Comparison of ENCODE assay signal across 12 cellular contexts in genomic region chr10:93383562-93383981, GRCh38.
DNase-seq lines count a peak whose midpoint lies in the region; ATAC-seq, FAIRE-seq and TF ChIP-seq lines count a peak whose summit lies in the region.
"Had no signal": no experiment of that assay in that cellular context is flagged by ENCODE, and none has a peak within 500 bp of the region (broad histone marks: within the 10 kb centered on the region; RNA-seq: fewer than 3 reads in every experiment).

No MANE protein-coding gene starts in this region.

- no peak; the same call in 1 of the 2 replicates for TF ChIP-seq POLR2A in H54 (IDR thresholded peaks at IDR 0.05; ENCODE audit: low read depth, low read length)
- no peak for TF ChIP-seq POLR2A in suprapubic skin (IDR thresholded peaks at IDR 0.05)

- H3K4me1 ChIP-seq in adipocyte (ENCODE audit: control insufficient read depth, insufficient read depth, low read length): peaks cover 52% of the 10 kb centered on the region
- H3K4me1 ChIP-seq in left ventricle myocardium inferior: peaks cover 22% of the 10 kb centered on the region
- H3K4me1 ChIP-seq in suprapubic skin: peaks cover 27% of the 10 kb centered on the region

- peak overlapping the region; percentile 27 for H3K9ac ChIP-seq in adipocyte (ENCODE audit: low read length)

- TF ChIP-seq CTCF in left ventricle myocardium inferior (IDR thresholded peaks at IDR 0.05; ENCODE audit: borderline replicate concordance): no peak
- TF ChIP-seq CTCF in suprapubic skin (IDR thresholded peaks at IDR 0.05): no peak

- H3K4me3 ChIP-seq in adipocyte (ENCODE audit: low read length) (no peak overlapping the region), left ventricle myocardium inferior (no peak overlapping the region), suprapubic skin (no peak overlapping the region)
- H3K4me3 ChIP-seq: upper lobe of left lung had no signal

- no peaks in the 10 kb centered on the region for H3K27me3 ChIP-seq in adipocyte (replicated peaks; ENCODE audit: control insufficient read depth, insufficient read depth, low read length)
- H3K27me3 ChIP-seq in left ventricle myocardium inferior (ENCODE audit: low read depth): no peaks in the 10 kb centered on the region
- H3K27me3 ChIP-seq in suprapubic skin: no peaks in the 10 kb centered on the region
- H3K27me3 ChIP-seq: upper lobe of left lung had no signal

- H3K27me3 Mint-ChIP-seq in stimulated activated naive B cell treated with anti-CD40 and anti-IgM and Interleukin-4, amounts not matched to agents 10 μg/mL and 1 μg/mL and 100 μg/mL, for 72 hours: no peaks in the 10 kb centered on the region
- no peaks in the 10 kb centered on the region for H3K27me3 Mint-ChIP-seq in activated T-helper 17 cell treated with anti-CD3 and anti-CD28 coated beads, Interleukin-2, amount 50 U/mL, for 72 hours

- no peak overlapping the region for H3K27ac Mint-ChIP-seq in stimulated activated naive B cell treated with anti-CD40 and anti-IgM and Interleukin-4, amounts not matched to agents 10 μg/mL and 1 μg/mL and 100 μg/mL, for 72 hours
- H3K27ac Mint-ChIP-seq in activated T-helper 17 cell treated with anti-CD3 and anti-CD28 coated beads, Interleukin-2, amount 50 U/mL, for 72 hours: no peak overlapping the region

- H3K27ac ChIP-seq in left ventricle myocardium inferior (replicated peaks) (peak overlapping the region; percentile 52), suprapubic skin (peak overlapping the region; percentile 52)
- H3K27ac ChIP-seq: HL-60 had no signal

- H3K4me1 Mint-ChIP-seq in stimulated activated naive B cell treated with anti-CD40 and anti-IgM and Interleukin-4, amounts not matched to agents 10 μg/mL and 1 μg/mL and 100 μg/mL, for 72 hours: peaks cover 17 to 29% of the 10 kb centered on the region in 2 donors
- peaks cover 34% of the 10 kb centered on the region for H3K4me1 Mint-ChIP-seq in activated T-helper 17 cell treated with anti-CD3 and anti-CD28 coated beads, Interleukin-2, amount 50 U/mL, for 72 hours

- no peak for ATAC-seq in stimulated activated naive B cell treated with anti-CD40 and anti-IgM and Interleukin-4, amounts not matched to agents 10 μg/mL and 1 μg/mL and 100 μg/mL, for 72 hours (replicated peaks)
- no peak for ATAC-seq in activated T-helper 17 cell treated with anti-CD3 and anti-CD28 coated beads, Interleukin-2, amount 50 U/mL, for 72 hours (replicated peaks)
- ATAC-seq in HG03520 (IDR thresholded peaks at IDR 0.05; ENCODE audit: unreplicated experiment): no peak

- TF ChIP-seq EP300 in suprapubic skin (IDR thresholded peaks at IDR 0.05): no peak

- H3K36me3 ChIP-seq in adipocyte (ENCODE audit: control insufficient read depth, insufficient read depth, low read length, severe bottlenecking): peaks cover 70% of the 10 kb centered on the region
- H3K36me3 ChIP-seq in left ventricle myocardium inferior: peaks cover 41% of the 10 kb centered on the region
- H3K36me3 ChIP-seq in suprapubic skin: peaks cover 68% of the 10 kb centered on the region

- DNase-seq in H54 (ENCODE audit: insufficient read length, low spot score): peak; percentile 76
- peak; percentile 82 for DNase-seq in adipocyte (ENCODE audit: low read depth)
- DNase-seq in left ventricle myocardium inferior: no peak
- DNase-seq in suprapubic skin (ENCODE audit: low spot score in 2 of 2): no peak
- DNase-seq in stimulated activated naive B cell treated with anti-CD40 and anti-IgM and Interleukin-4, amounts not matched to agents 10 μg/mL and 1 μg/mL and 100 μg/mL, for 72 hours: no peak
- no peak for DNase-seq in foreskin melanocyte
- DNase-seq: NCI-H526 treated with DMSO at 0.1 percent for 48 hours, upper lobe of left lung had no signal

- no peak overlapping the region for H3K4me3 Mint-ChIP-seq in stimulated activated naive B cell treated with anti-CD40 and anti-IgM and Interleukin-4, amounts not matched to agents 10 μg/mL and 1 μg/mL and 100 μg/mL, for 72 hours
- no peak overlapping the region for H3K4me3 Mint-ChIP-seq in activated T-helper 17 cell treated with anti-CD3 and anti-CD28 coated beads, Interleukin-2, amount 50 U/mL, for 72 hours

- H3K36me3 Mint-ChIP-seq in stimulated activated naive B cell treated with anti-CD40 and anti-IgM and Interleukin-4, amounts not matched to agents 10 μg/mL and 1 μg/mL and 100 μg/mL, for 72 hours: no peaks in the 10 kb centered on the region
- peaks cover 54% of the 10 kb centered on the region for H3K36me3 Mint-ChIP-seq in activated T-helper 17 cell treated with anti-CD3 and anti-CD28 coated beads, Interleukin-2, amount 50 U/mL, for 72 hours (ENCODE audit: low read depth)

- H3K9me3 ChIP-seq in adipocyte (ENCODE audit: control insufficient read depth, low read length) (no peaks in the 10 kb centered on the region), left ventricle myocardium inferior (replicated peaks) (no peaks in the 10 kb centered on the region), suprapubic skin (no peaks in the 10 kb centered on the region)
- H3K9me3 ChIP-seq: upper lobe of left lung had no signal

- intact Hi-C loops in left ventricle myocardium inferior (cut with micrococcal nuclease): no loop called here

- FAIRE-seq in H54 (lab: Jason Lieb, UNC): peak; percentile 67
- FAIRE-seq: kidney had no signal

- H3K9me3 Mint-ChIP-seq in stimulated activated naive B cell treated with anti-CD40 and anti-IgM and Interleukin-4, amounts not matched to agents 10 μg/mL and 1 μg/mL and 100 μg/mL, for 72 hours: no peaks in the 10 kb centered on the region
- H3K9me3 Mint-ChIP-seq in activated T-helper 17 cell treated with anti-CD3 and anti-CD28 coated beads, Interleukin-2, amount 50 U/mL, for 72 hours: no peaks in the 10 kb centered on the region

- 75% methylated on average over 6 of the region's 6 CpGs for WGBS in suprapubic skin

Comparison
In these comparisons a context has a peak if more than half of its experiments do, and no peak if none do; other contexts are left out.
1. DNase-seq: peak in H54 (single experiment) and adipocyte (single experiment); none in left ventricle myocardium inferior (single experiment), suprapubic skin (0 of 2), stimulated activated naive B cell treated with anti-CD40 and anti-IgM and Interleukin-4, amounts not matched to agents 10 μg/mL and 1 μg/mL and 100 μg/mL, for 72 hours (single experiment) and foreskin melanocyte (single experiment).